ENCODE assay signal across 11 cellular contexts in the genomic region with DNA sequence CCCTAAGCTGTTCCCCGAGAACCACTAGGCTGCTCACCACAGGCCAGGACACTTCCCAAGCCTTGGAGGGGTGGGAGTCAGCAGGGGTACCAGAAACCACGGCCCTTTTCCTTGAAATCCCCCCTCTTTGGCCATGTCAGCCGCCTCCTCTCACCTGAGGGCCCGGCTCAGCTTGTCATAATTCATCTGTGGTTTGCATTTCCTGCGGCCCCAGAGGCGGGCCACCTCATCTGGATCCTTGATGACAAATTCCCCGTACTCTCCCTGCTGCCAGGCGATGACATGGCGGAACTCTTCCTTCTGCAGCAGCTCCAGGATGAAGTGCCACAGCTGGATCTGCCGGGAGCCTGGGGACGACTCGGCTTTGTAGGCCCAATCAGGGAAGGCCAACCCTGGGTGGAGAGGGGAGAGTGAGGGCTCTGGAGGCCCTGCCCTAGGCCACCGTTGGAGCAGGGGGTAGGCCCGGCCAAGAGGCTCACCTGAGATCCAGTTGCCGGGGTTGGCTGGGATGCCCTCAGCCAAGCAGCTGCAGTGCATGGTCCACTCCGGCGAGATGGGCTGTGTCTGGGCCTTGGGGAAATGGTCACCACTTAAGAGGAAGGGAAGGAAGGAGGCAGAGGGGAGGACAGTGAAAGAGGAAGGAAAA. TPM values are rescaled to one million over a fixed set of nuclear protein-coding genes. Genes with fewer than 3 reads are reported as not detected.
DNase-seq lines count a peak whose midpoint lies in the region; ATAC-seq, FAIRE-seq and TF ChIP-seq lines count a peak whose summit lies in the region.
"Not testable (repeated sequence)": the region's sequence is repeated elsewhere in the genome, so short reads cannot be mapped to it uniquely, and the experiment has no call there.
"Had no signal": no experiment of that assay in that cellular context is flagged by ENCODE, and none has a peak within 500 bp of the region (broad histone marks: within the 10 kb centered on the region; RNA-seq: fewer than 3 reads in every experiment).

No MANE protein-coding gene starts in this region.

- H3K4me3 Mint-ChIP-seq in CD14-positive monocyte = peak overlapping the region in 1 of 2 donors; percentile 61
- H3K4me3 Mint-ChIP-seq in activated CD4-positive, alpha-beta T cell treated with anti-CD3 and anti-CD28 coated beads, Interleukin-2, amount 10 ng/mL, durations not matched to agents 24 days and 14 days; neural progenitor cell: not testable (repeated sequence)

- not testable (repeated sequence) for H3K9ac ChIP-seq in IMR-90 (ENCODE audit: low read depth, low read length); GM12878 (ENCODE audit: control insufficient read depth, insufficient read depth, low read length); neural progenitor cell

- not testable (repeated sequence) for TF ChIP-seq CTCF in CD14-positive monocyte (IDR thresholded peaks at IDR 0.05); IMR-90 (conservative IDR thresholded peaks at IDR 0.05; ENCODE audit: low read depth, low read length); GM12878 (IDR thresholded peaks at IDR 0.05 in 2 of 3, conservative IDR thresholded peaks at IDR 0.05 in 1 of 3; ENCODE audit: control insufficient read depth in 2 of 3, extremely low read depth in 1 of 3, insufficient read depth in 1 of 3, low read depth in 3 of 3, low read length in 3 of 3); foreskin keratinocyte (conservative IDR thresholded peaks at IDR 0.05); neural progenitor cell (IDR thresholded peaks at IDR 0.05); sigmoid colon (IDR thresholded peaks at IDR 0.05); upper lobe of right lung (IDR thresholded peaks at IDR 0.05)

- H4K8ac ChIP-seq in IMR-90 (ENCODE audit: low read depth in 2 of 2, low read length in 2 of 2) = not testable (repeated sequence)

- H4K91ac ChIP-seq in IMR-90 (ENCODE audit: insufficient read depth, low read depth, low read length) = not testable (repeated sequence)

- ATAC-seq in IMR-90 (ENCODE audit: low read depth) = not testable (repeated sequence)
- ATAC-seq in GM12878 = peak; percentile 52
- peak; percentile 47 for ATAC-seq in foreskin keratinocyte
- peak; percentile 8 for ATAC-seq in upper lobe of right lung

- H3K4ac ChIP-seq in IMR-90 (ENCODE audit: low read depth, low read length) = not testable (repeated sequence)

- not testable (repeated sequence) for H3K4me2 ChIP-seq in IMR-90 (ENCODE audit: low read depth, low read length); GM12878 (ENCODE audit: control insufficient read depth, insufficient read depth)
- H3K4me2 ChIP-seq in neural progenitor cell = peak overlapping the region; percentile 21

- in situ Hi-C loops in IMR-90 (cut with MboI; ENCODE audit: low sequenced_read_pairs) = not testable (repeated sequence)
- in situ Hi-C loops in GM12878 (cut with MboI) = loop anchor here (10.0 kb wide), 1 partner anchor 396 kb away; no protein-coding TSS in a partner anchor

- not testable (repeated sequence) for H2AK5ac ChIP-seq in IMR-90 (ENCODE audit: low read depth, low read length)

- H2BK15ac ChIP-seq in IMR-90 (ENCODE audit: low read depth, low read length) = not testable (repeated sequence)

- H2AFZ ChIP-seq in IMR-90 (replicated peaks; ENCODE audit: low read length, poor library complexity) (peak overlapping the region; percentile 3), GM12878 (ENCODE audit: control insufficient read depth, low read depth, low read length) (peak overlapping the region; percentile 39)
- H2AFZ ChIP-seq in neural progenitor cell (replicated peaks) = not testable (repeated sequence)

- intact Hi-C loops in CD14-positive monocyte (cut with micrococcal nuclease) (loop anchor here in 1 of 2 donors (2.0 kb wide), 1 partner anchor 56 kb away; no protein-coding TSS in a partner anchor), IMR-90 (cut with micrococcal nuclease) (loop anchor here (10.0 kb wide), 1 partner anchor 266 kb away; no protein-coding TSS in a partner anchor)
- intact Hi-C loops in activated CD4-positive, alpha-beta T cell treated with anti-CD3 and anti-CD28 coated beads, Interleukin-2, amount 10 ng/mL, durations not matched to agents 24 days and 14 days (cut with micrococcal nuclease); GM12878 (cut with micrococcal nuclease; ENCODE audit: unreplicated experiment); sigmoid colon (cut with DNase I); upper lobe of right lung (cut with DNase I): not testable (repeated sequence)

- POLR2A ChIA-PET in IMR-90 (lab: Charles Lee; ENCODE audit: unreplicated experiment) = not testable (repeated sequence)
- POLR2A ChIA-PET in GM12878 (lab: Charles Lee) = interaction anchor here (1.5 kb wide), 1 partner anchor 49 kb away, joined by 3 read pairs; no protein-coding TSS in a partner anchor

- H4K5ac ChIP-seq in IMR-90 (ENCODE audit: low read depth, low read length) = not testable (repeated sequence)

- not testable (repeated sequence) for H3K79me1 ChIP-seq in IMR-90 (ENCODE audit: low read depth in 1 of 2, low read length in 2 of 2)

- H3K4me1 Mint-ChIP-seq in CD14-positive monocyte = peaks cover 45% of the 10 kb centered on the region
- H3K4me1 Mint-ChIP-seq in activated CD4-positive, alpha-beta T cell treated with anti-CD3 and anti-CD28 coated beads, Interleukin-2, amount 10 ng/mL, durations not matched to agents 24 days and 14 days = not testable (repeated sequence)
- peaks cover 15% of the 10 kb centered on the region for H3K4me1 Mint-ChIP-seq in neural progenitor cell

- not testable (repeated sequence) for H3K4me1 ChIP-seq in IMR-90 (ENCODE audit: control insufficient read depth, insufficient read depth, low read length); GM12878 (ENCODE audit: control insufficient read depth, insufficient read depth, low read length); foreskin keratinocyte; sigmoid colon; upper lobe of right lung
- peaks cover 13% of the 10 kb centered on the region for H3K4me1 ChIP-seq in neural progenitor cell

- H3K23ac ChIP-seq in IMR-90 (ENCODE audit: low read depth, low read length) = not testable (repeated sequence)

- WGBS in IMR-90 (ENCODE audit: extremely low coverage in 2 of 2, insufficient read length in 1 of 2), 2 experiments = no CpG with 5 or more reads among the region's 17 CpGs
- WGBS in GM12878 (ENCODE audit: insufficient coverage, insufficient replicate concordance, low lambda C conversion rate, missing lambda C conversion rate) = 41% methylated on average over 15 of the region's 17 CpGs
- WGBS in sigmoid colon, 2 donors = 72 to 87% methylated on average over 16 of the region's 17 CpGs

- not testable (repeated sequence) for TF ChIP-seq POLR2A in IMR-90 (IDR thresholded peaks at IDR 0.05; ENCODE audit: low read depth, low read length); GM12878 (IDR thresholded peaks at IDR 0.05; ENCODE audit: low read depth, low read length); sigmoid colon (IDR thresholded peaks at IDR 0.05)

- not testable (repeated sequence) for H3K4me3 ChIP-seq in IMR-90 (ENCODE audit: insufficient read depth, low read depth, low read length); GM12878; neural progenitor cell; sigmoid colon; upper lobe of right lung

- H2AK9ac ChIP-seq in IMR-90 (replicated peaks; ENCODE audit: low read depth, low read length, poor library complexity) = not testable (repeated sequence)

- H3K27me3 Mint-ChIP-seq in CD14-positive monocyte (ENCODE audit: low read depth in 3 of 3); neural progenitor cell (ENCODE audit: insufficient read depth, low read depth): not testable (repeated sequence)
- H3K27me3 Mint-ChIP-seq in activated CD4-positive, alpha-beta T cell treated with anti-CD3 and anti-CD28 coated beads, Interleukin-2, amount 10 ng/mL, durations not matched to agents 24 days and 14 days = peaks cover 20% of the 10 kb centered on the region

- H3K36me3 ChIP-seq in IMR-90 (ENCODE audit: control insufficient read depth, insufficient read depth, low read length); GM12878 (ENCODE audit: control insufficient read depth in 2 of 2, insufficient read depth in 2 of 2, low read length in 1 of 2); neural progenitor cell; sigmoid colon; upper lobe of right lung: not testable (repeated sequence)

- H3K9me1 ChIP-seq in IMR-90 (ENCODE audit: insufficient read depth, low read length) = not testable (repeated sequence)

- not testable (repeated sequence) for H3K18ac ChIP-seq in IMR-90 (ENCODE audit: low read depth, low read length)

- H2BK120ac ChIP-seq in IMR-90 (ENCODE audit: low read depth, low read length) = not testable (repeated sequence)

- not testable (repeated sequence) for H4K20me1 ChIP-seq in IMR-90 (ENCODE audit: insufficient read depth, low read length); GM12878 (ENCODE audit: control insufficient read depth, insufficient read depth)
- H4K20me1 ChIP-seq in neural progenitor cell (ENCODE audit: low read depth) = peaks cover 11% of the 10 kb centered on the region

- not testable (repeated sequence) for TF ChIP-seq RAD21 in IMR-90 (IDR thresholded peaks at IDR 0.05; ENCODE audit: low read length); GM12878 (IDR thresholded peaks at IDR 0.05; ENCODE audit: insufficient read depth, low read depth, low read length)

- not testable (repeated sequence) for H3K27me3 ChIP-seq in IMR-90 (ENCODE audit: control insufficient read depth, insufficient read depth, low read length); GM12878 (replicated peaks in 1 of 2; ENCODE audit: control insufficient read depth in 2 of 2, insufficient read depth in 2 of 2, low read length in 1 of 2); foreskin keratinocyte; sigmoid colon; upper lobe of right lung
- peaks cover 29% of the 10 kb centered on the region for H3K27me3 ChIP-seq in neural progenitor cell

- not testable (repeated sequence) for H3K9me3 Mint-ChIP-seq in CD14-positive monocyte; activated CD4-positive, alpha-beta T cell treated with anti-CD3 and anti-CD28 coated beads, Interleukin-2, amount 10 ng/mL, durations not matched to agents 24 days and 14 days; neural progenitor cell

- H3K27ac Mint-ChIP-seq in CD14-positive monocyte = peak overlapping the region; percentile 10 to 86 (median 78)
- H3K27ac Mint-ChIP-seq in activated CD4-positive, alpha-beta T cell treated with anti-CD3 and anti-CD28 coated beads, Interleukin-2, amount 10 ng/mL, durations not matched to agents 24 days and 14 days = peak overlapping the region; percentile 34
- not testable (repeated sequence) for H3K27ac Mint-ChIP-seq in neural progenitor cell

- not testable (repeated sequence) for H3K9me3 ChIP-seq in IMR-90 (ENCODE audit: control insufficient read depth, insufficient read depth, low read length); GM12878 (replicated peaks; ENCODE audit: control insufficient read depth, insufficient read depth, low read length); neural progenitor cell (ENCODE audit: low read depth); sigmoid colon; upper lobe of right lung

- CTCF ChIA-PET in IMR-90 (lab: Yijun Ruan, JAX) = interaction anchor here (1.3 kb wide), 1 partner anchor 9 kb away, joined by 4 read pairs; no protein-coding TSS in a partner anchor
- CTCF ChIA-PET in GM12878 (lab: Yijun Ruan, JAX) = interaction anchor here (1.2 to 6.4 kb wide), 4 partner anchors 9 to 64 kb away, joined by 3 to 41 read pairs (median 11); no protein-coding TSS in a partner anchor

- not testable (repeated sequence) for DNase-seq in CD14-positive monocyte (ENCODE audit: low spot score); IMR-90; activated CD4-positive, alpha-beta T cell treated with anti-CD3 and anti-CD28 coated beads, Interleukin-2, amount 10 ng/mL, durations not matched to agents 24 days and 14 days; GM12878 (ENCODE audit: low read depth, low spot score); foreskin keratinocyte; neural progenitor cell (ENCODE audit: low spot score)
- DNase-seq in sigmoid colon (peak; percentile 54), upper lobe of right lung (peak; percentile 46)

- H3F3A ChIP-seq in neural progenitor cell (ENCODE audit: low read depth) = peaks cover 19% of the 10 kb centered on the region

- H3K36me3 Mint-ChIP-seq in CD14-positive monocyte; activated CD4-positive, alpha-beta T cell treated with anti-CD3 and anti-CD28 coated beads, Interleukin-2, amount 10 ng/mL, durations not matched to agents 24 days and 14 days (ENCODE audit: low read depth); neural progenitor cell: not testable (repeated sequence)

- not testable (repeated sequence) for H3K14ac ChIP-seq in IMR-90 (replicated peaks; ENCODE audit: low read depth, low read length)

- RAD21 ChIA-PET in GM12878 (lab: Charles Lee; ENCODE audit: unreplicated experiment) = interaction anchor here (0.5 to 2.0 kb wide), 7 partner anchors 8 to 69 kb away, joined by 3 to 9 read pairs (median 3); no protein-coding TSS in a partner anchor

- not testable (repeated sequence) for BruUV-seq in IMR-90 (replicated peaks; lab: Mats Ljungman, UMichigan); GM12878 (replicated peaks; lab: Mats Ljungman, UMichigan)

- not testable (repeated sequence) for H3K56ac ChIP-seq in IMR-90 (ENCODE audit: extremely low read depth, insufficient read depth, low read length)

- FAIRE-seq in GM12878 (lab: Jason Lieb, UNC) = not testable (repeated sequence)

- dilution Hi-C loops in IMR-90 (cut with HindIII; ENCODE audit: low sequenced_read_pairs, unreplicated experiment) = not testable (repeated sequence)

- not testable (repeated sequence) for H3K79me2 ChIP-seq in GM12878 (ENCODE audit: control insufficient read depth, insufficient read depth, low read length); neural progenitor cell (ENCODE audit: low read depth)

- not testable (repeated sequence) for H3K27ac ChIP-seq in IMR-90 (ENCODE audit: insufficient read depth, low read length); GM12878 (ENCODE audit: control insufficient read depth, insufficient read depth); foreskin keratinocyte; neural progenitor cell; sigmoid colon; upper lobe of right lung

- not testable (repeated sequence) for H2BK20ac ChIP-seq in IMR-90 (ENCODE audit: low read depth, low read length)

- SMC1A ChIA-PET in GM12878 (lab: Charles Lee; ENCODE audit: uncharacterized antibody, unreplicated experiment) = interaction anchor here (0.7 to 1.9 kb wide), 7 partner anchors 9 to 148 kb away, joined by 3 to 7 read pairs (median 3); no protein-coding TSS in a partner anchor

- not testable (repeated sequence) for H2BK5ac ChIP-seq in IMR-90 (ENCODE audit: low read depth, low read length, poor library complexity, severe bottlenecking)

- not testable (repeated sequence) for TF ChIP-seq EP300 in GM12878 (IDR thresholded peaks at IDR 0.05; ENCODE audit: borderline replicate concordance in 1 of 2, control insufficient read depth in 1 of 2, low read depth in 2 of 2, low read length in 2 of 2); sigmoid colon (IDR thresholded peaks at IDR 0.05)

RNA-seq across cellular contexts. Expression of gene ETV3L, which starts 0.5 kb away (rescaled TPM):
- under 1 TPM in 1 of 2 donors, not detected in 1; 0.26 TPM for polyA plus RNA-seq in CD14-positive monocyte
- total RNA-seq in IMR-90 (2012; rRNA removed) = not detected in 2 replicates
- polyA plus RNA-seq in IMR-90 (2012; rRNA removed) = not detected in 2 replicates
- polyA plus RNA-seq in IMR-90 (2012; cell fraction: cytosol; rRNA removed) = not detected in 2 replicates
- polyA plus RNA-seq in IMR-90 (2012; cell fraction: nucleus; rRNA removed; ENCODE audit: low replicate concordance) = 0.03 and 0.10 TPM in 2 replicates
- not detected in 2 replicates for total RNA-seq in activated CD4-positive, alpha-beta T cell treated with anti-CD3 and anti-CD28 coated beads, Interleukin-2, amount 10 ng/mL, durations not matched to agents 24 days and 14 days
- 0.25 and 0.39 TPM in 2 replicates for total RNA-seq in GM12878 (2013; cell fraction: nucleolus; rRNA removed)
- 0.28 and 0.33 TPM in 2 replicates for total RNA-seq in GM12878 (2014; rRNA removed)
- 0.31 and 0.32 TPM in 2 replicates for total RNA-seq in GM12878 (2014; rRNA removed; fragmentation: Illumina TruSeq; extraction: Trizol)
- total RNA-seq in GM12878 (2021) = 0.96 and 1.3 TPM in 2 replicates
- 0.33 TPM for polyA plus RNA-seq in GM12878 (2011; ENCODE audit: low read depth)
- 0.20 and 0.26 TPM in 2 replicates for polyA plus RNA-seq in GM12878 (2011; rRNA removed)
- 0.18 and 0.24 TPM in 2 replicates for polyA plus RNA-seq in GM12878 (2011; cell fraction: cytosol; rRNA removed)
- polyA plus RNA-seq in GM12878 (2011; cell fraction: nucleus; rRNA removed) = 0.15 and 0.18 TPM in 2 replicates
- polyA plus RNA-seq in GM12878 (2012) = 0.60 and 1.1 TPM in 2 replicates
- 0.57 and 0.86 TPM in 2 replicates for polyA plus RNA-seq in GM12878 (2014; fragmentation: Illumina TruSeq; extraction: Trizol)
- polyA plus RNA-seq in GM12878 (2014; fragmentation: Nextera tagmentation; extraction: Ambion mirVana) = under 1 TPM; 0.03 to 0.04 TPM
- polyA plus RNA-seq in GM12878 (2014; rRNA removed) = 0.69 and 0.88 TPM in 2 replicates
- 1 to 10 TPM in 1 of 2 experiments, under 1 TPM in 1; 0.88 to 1.2 TPM for polyA plus RNA-seq in GM12878 (2016; fragmentation: Nextera tagmentation; extraction: Ambion mirVana)
- polyA minus RNA-seq in GM12878 (2011; rRNA and poly(A)+ RNA removed) = 0.21 and 0.37 TPM in 2 replicates
- polyA minus RNA-seq in GM12878 (2011; cell fraction: cytosol; rRNA and poly(A)+ RNA removed) = not detected in 2 replicates
- polyA minus RNA-seq in GM12878 (2011; cell fraction: nucleus; rRNA and poly(A)+ RNA removed) = 0.38 TPM in 1 of 2 replicates, not detected in the other
- total RNA-seq in foreskin keratinocyte = not detected in 2 replicates
- polyA plus RNA-seq in foreskin keratinocyte = not detected in 2 replicates
- total RNA-seq in neural progenitor cell (ENCODE audit: low replicate concordance) = 0.25 TPM in 1 of 2 replicates, not detected in the other
- not detected for total RNA-seq in sigmoid colon
- under 1 TPM in 1 of 3 donors, not detected in 2; 0.03 TPM for polyA plus RNA-seq in sigmoid colon
- not detected for total RNA-seq in upper lobe of right lung
- total RNA-seq: A172; CD8-positive, alpha-beta T cell; H4 had no signal

RNA-seq across cellular contexts. Expression of gene ETV3, which starts 39.1 kb away (rescaled TPM):
- polyA plus RNA-seq in CD14-positive monocyte = 1 to 10 TPM; 4.8 to 6.3 TPM
- 14.7 and 21.1 TPM in 2 replicates for total RNA-seq in IMR-90 (2012; rRNA removed)
- polyA plus RNA-seq in IMR-90 (2012; rRNA removed) = 6.4 and 6.8 TPM in 2 replicates
- 2.9 and 4.0 TPM in 2 replicates for polyA plus RNA-seq in IMR-90 (2012; cell fraction: cytosol; rRNA removed)
- 10.0 and 112 TPM in 2 replicates for polyA plus RNA-seq in IMR-90 (2012; cell fraction: nucleus; rRNA removed; ENCODE audit: low replicate concordance)
- 40.4 and 41.3 TPM in 2 replicates for total RNA-seq in activated CD4-positive, alpha-beta T cell treated with anti-CD3 and anti-CD28 coated beads, Interleukin-2, amount 10 ng/mL, durations not matched to agents 24 days and 14 days
- 47.0 and 52.6 TPM in 2 replicates for total RNA-seq in GM12878 (2013; cell fraction: nucleolus; rRNA removed)
- total RNA-seq in GM12878 (2014; rRNA removed) = 6.9 and 7.9 TPM in 2 replicates
- 9.4 and 9.6 TPM in 2 replicates for total RNA-seq in GM12878 (2014; rRNA removed; fragmentation: Illumina TruSeq; extraction: Trizol)
- total RNA-seq in GM12878 (2021) = 13.8 and 15.8 TPM in 2 replicates
- polyA plus RNA-seq in GM12878 (2011; ENCODE audit: low read depth) = 4.2 TPM
- polyA plus RNA-seq in GM12878 (2011; rRNA removed) = 10.6 and 10.7 TPM in 2 replicates
- polyA plus RNA-seq in GM12878 (2011; cell fraction: cytosol; rRNA removed) = 5.7 and 6.2 TPM in 2 replicates
- polyA plus RNA-seq in GM12878 (2011; cell fraction: nucleus; rRNA removed) = 10.2 and 11.6 TPM in 2 replicates
- polyA plus RNA-seq in GM12878 (2012) = 6.7 and 7.3 TPM in 2 replicates
- polyA plus RNA-seq in GM12878 (2014; fragmentation: Illumina TruSeq; extraction: Trizol) = 8.2 and 8.6 TPM in 2 replicates
- polyA plus RNA-seq in GM12878 (2014; fragmentation: Nextera tagmentation; extraction: Ambion mirVana) = 1 to 10 TPM; 1.7 to 2.9 TPM
- polyA plus RNA-seq in GM12878 (2014; rRNA removed) = 6.1 and 6.4 TPM in 2 replicates
- polyA plus RNA-seq in GM12878 (2016; fragmentation: Nextera tagmentation; extraction: Ambion mirVana) = 1 to 10 TPM; 3.6 to 4.6 TPM
- 22.7 and 23.6 TPM in 2 replicates for polyA minus RNA-seq in GM12878 (2011; rRNA and poly(A)+ RNA removed)
- polyA minus RNA-seq in GM12878 (2011; cell fraction: cytosol; rRNA and poly(A)+ RNA removed) = 6.9 and 10.4 TPM in 2 replicates
- 15.6 and 26.3 TPM in 2 replicates for polyA minus RNA-seq in GM12878 (2011; cell fraction: nucleus; rRNA and poly(A)+ RNA removed)
- 26.2 and 27.0 TPM in 2 replicates for total RNA-seq in foreskin keratinocyte
- 5.9 and 7.3 TPM in 2 replicates for polyA plus RNA-seq in foreskin keratinocyte
- total RNA-seq in neural progenitor cell (ENCODE audit: low replicate concordance) = 13.7 and 19.5 TPM in 2 replicates
- 10 to 100 TPM; 14.1 to 20.2 (median 17.6) TPM for total RNA-seq in sigmoid colon
- polyA plus RNA-seq in sigmoid colon = 10 to 100 TPM in 1 of 3 donors, 1 to 10 TPM in 2; 6.6 to 12.4 (median 9.0) TPM
- 39.2 TPM for total RNA-seq in upper lobe of right lung

RNA-seq across cellular contexts. Expression of gene ARHGEF11, which starts 53.6 kb away (rescaled TPM):
- polyA plus RNA-seq in CD14-positive monocyte (10 to 100 TPM; 17.0 to 17.7 TPM), IMR-90 (2012; rRNA removed) (17.2 and 18.5 TPM in 2 replicates), GM12878 (2011; rRNA removed) (6.0 and 12.7 TPM in 2 replicates), GM12878 (2014; fragmentation: Illumina TruSeq; extraction: Trizol) (2.1 and 2.5 TPM in 2 replicates), GM12878 (2014; fragmentation: Nextera tagmentation; extraction: Ambion mirVana) (under 1 TPM; 0.05 to 0.06 TPM), GM12878 (2014; rRNA removed) (2.3 and 2.5 TPM in 2 replicates), GM12878 (2016; fragmentation: Nextera tagmentation; extraction: Ambion mirVana) (1 to 10 TPM in 1 of 2 experiments, under 1 TPM in 1; 0.64 to 1.4 TPM), foreskin keratinocyte (5.6 and 6.1 TPM in 2 replicates), sigmoid colon (10 to 100 TPM; 14.8 to 26.9 (median 16.8) TPM)
- total RNA-seq in IMR-90 (2012; rRNA removed) (15.3 and 16.8 TPM in 2 replicates), GM12878 (2014; rRNA removed) (1.9 and 2.3 TPM in 2 replicates), GM12878 (2014; rRNA removed; fragmentation: Illumina TruSeq; extraction: Trizol) (1.3 and 1.7 TPM in 2 replicates), GM12878 (2021) (3.2 and 3.5 TPM in 2 replicates), foreskin keratinocyte (16.5 and 18.4 TPM in 2 replicates), neural progenitor cell (ENCODE audit: low replicate concordance) (31.9 and 33.8 TPM in 2 replicates), sigmoid colon (10 to 100 TPM; 27.5 to 46.8 (median 33.6) TPM), upper lobe of right lung (41.1 TPM)
- polyA plus RNA-seq in IMR-90 (2012; cell fraction: cytosol; rRNA removed) = 8.5 and 14.8 TPM in 2 replicates
- polyA plus RNA-seq in IMR-90 (2012; cell fraction: nucleus; rRNA removed; ENCODE audit: low replicate concordance) = 36.4 and 51.9 TPM in 2 replicates
- 1.9 and 3.1 TPM in 2 replicates for total RNA-seq in activated CD4-positive, alpha-beta T cell treated with anti-CD3 and anti-CD28 coated beads, Interleukin-2, amount 10 ng/mL, durations not matched to agents 24 days and 14 days
- total RNA-seq in GM12878 (2013; cell fraction: nucleolus; rRNA removed) = 66.4 and 67.1 TPM in 2 replicates
- polyA plus RNA-seq in GM12878 (2011; ENCODE audit: low read depth) = 1.4 TPM
- 9.3 and 11.5 TPM in 2 replicates for polyA plus RNA-seq in GM12878 (2011; cell fraction: cytosol; rRNA removed)
- 69.0 and 70.5 TPM in 2 replicates for polyA plus RNA-seq in GM12878 (2011; cell fraction: nucleus; rRNA removed)
- polyA plus RNA-seq in GM12878 (2012) = 2.4 and 2.8 TPM in 2 replicates
- 15.2 and 19.5 TPM in 2 replicates for polyA minus RNA-seq in GM12878 (2011; rRNA and poly(A)+ RNA removed)
- 8.3 and 9.8 TPM in 2 replicates for polyA minus RNA-seq in GM12878 (2011; cell fraction: cytosol; rRNA and poly(A)+ RNA removed)
- 22.5 and 37.3 TPM in 2 replicates for polyA minus RNA-seq in GM12878 (2011; cell fraction: nucleus; rRNA and poly(A)+ RNA removed)
